ENCODE assay signal across 9 cellular contexts in genomic region chr7:113774182-113774807, GRCh38.
A peak's percentile ranks its signal among the peaks of the same experiment; 100 is the strongest.
DNase-seq lines count a peak whose midpoint lies in the region; ATAC-seq and TF ChIP-seq lines count a peak whose summit lies in the region.
"Had no signal": no experiment of that assay in that cellular context is flagged by ENCODE, and none has a peak within 500 bp of the region (broad histone marks: within the 10 kb centered on the region; RNA-seq: fewer than 3 reads in every experiment).

No MANE protein-coding gene starts in this region.

- H3K27ac Mint-ChIP-seq in memory B cell = no peak overlapping the region
- H3K27ac Mint-ChIP-seq in CD8-positive, alpha-beta memory T cell = no peak overlapping the region

- no peak overlapping the region for H3K4me3 Mint-ChIP-seq in memory B cell
- H3K4me3 Mint-ChIP-seq in CD8-positive, alpha-beta memory T cell = no peak overlapping the region

- no peak overlapping the region for H3K27ac ChIP-seq in CD8-positive, alpha-beta memory T cell (ENCODE audit: low read depth, low read length)
- H3K27ac ChIP-seq: skin epidermis had no signal

- no peaks in the 10 kb centered on the region for H3K9me3 Mint-ChIP-seq in memory B cell
- H3K9me3 Mint-ChIP-seq in CD8-positive, alpha-beta memory T cell = peaks cover 0 to 1% (median 0%) of the 10 kb centered on the region in 5 donors

- DNase-seq in DMS114 treated with DMSO at 0.1 percent for 48 hours (lab: John Stamatoyannopoulos, UW; ENCODE audit: unreplicated experiment) (peak; percentile 2), GM20000 (ENCODE audit: low spot score) (peak; percentile 8), NCI-H82 treated with DMSO at 0.1 percent for 48 hours (lab: John Stamatoyannopoulos, UW; ENCODE audit: unreplicated experiment) (peak; percentile 50), choroid plexus epithelial cell (ENCODE audit: low read depth) (peak; percentile 87), memory B cell (ENCODE audit: low spot score in 2 of 2) (no peak)
- DNase-seq in activated T-cell treated with anti-CD3 and anti-CD28 coated beads, Interleukin-2, amount 50 U/mL, for 48 hours = no peak
- no peak for DNase-seq in CD8-positive, alpha-beta memory T cell

- H3K9me3 ChIP-seq in CD8-positive, alpha-beta memory T cell (ENCODE audit: low read length) = no peaks in the 10 kb centered on the region

- H3K36me3 ChIP-seq in CD8-positive, alpha-beta memory T cell (ENCODE audit: insufficient read depth, low read length) = no peaks in the 10 kb centered on the region

- H3K4me1 ChIP-seq in CD8-positive, alpha-beta memory T cell (ENCODE audit: insufficient read depth, low read length) = no peaks in the 10 kb centered on the region

- TF ChIP-seq CTCF in GM20000 (IDR thresholded peaks at IDR 0.05; ENCODE audit: extremely low read depth, missing control alignments) = no peak
- TF ChIP-seq CTCF in choroid plexus epithelial cell (conservative IDR thresholded peaks at IDR 0.05; ENCODE audit: low read depth, low read length) = peak; percentile 72

- no peaks in the 10 kb centered on the region for H3K27me3 ChIP-seq in CD8-positive, alpha-beta memory T cell (ENCODE audit: insufficient read depth, low read length, poor library complexity, severe bottlenecking)

- CTCF ChIA-PET in CD8-positive, alpha-beta memory T cell (lab: Charles Lee) = no interaction called here

- H3K4me3 ChIP-seq in choroid plexus epithelial cell (ENCODE audit: low read depth, low read length) = no peak overlapping the region
- H3K4me3 ChIP-seq in CD8-positive, alpha-beta memory T cell (ENCODE audit: low read length) = no peak overlapping the region
- H3K4me3 ChIP-seq: skin epidermis had no signal

- H3K36me3 Mint-ChIP-seq in memory B cell = no peaks in the 10 kb centered on the region
- H3K36me3 Mint-ChIP-seq in CD8-positive, alpha-beta memory T cell = no peaks in the 10 kb centered on the region

- peak; percentile 84 for ATAC-seq in HG03460 (IDR thresholded peaks at IDR 0.05; ENCODE audit: unreplicated experiment)
- ATAC-seq in memory B cell (ENCODE audit: low read depth) = peak; percentile 34

- no peaks in the 10 kb centered on the region for H3K4me1 Mint-ChIP-seq in memory B cell
- no peaks in the 10 kb centered on the region for H3K4me1 Mint-ChIP-seq in CD8-positive, alpha-beta memory T cell

- H3K27me3 Mint-ChIP-seq in memory B cell = no peaks in the 10 kb centered on the region
- no peaks in the 10 kb centered on the region for H3K27me3 Mint-ChIP-seq in CD8-positive, alpha-beta memory T cell

- POLR2A ChIA-PET in CD8-positive, alpha-beta memory T cell (lab: Charles Lee) = no interaction called here

Comparison
In these comparisons a context has a peak if more than half of its experiments do, and no peak if none do; other contexts are left out.
1. DNase-seq: peak in DMS114 treated with DMSO at 0.1 percent for 48 hours (single experiment), GM20000 (single experiment), NCI-H82 treated with DMSO at 0.1 percent for 48 hours (single experiment) and choroid plexus epithelial cell (single experiment); none in memory B cell (0 of 2), activated T-cell treated with anti-CD3 and anti-CD28 coated beads, Interleukin-2, amount 50 U/mL, for 48 hours (0 of 2) and CD8-positive, alpha-beta memory T cell (0 of 5).